Comparison of ENCODE assay signal across 18 cellular contexts in the genomic region with DNA sequence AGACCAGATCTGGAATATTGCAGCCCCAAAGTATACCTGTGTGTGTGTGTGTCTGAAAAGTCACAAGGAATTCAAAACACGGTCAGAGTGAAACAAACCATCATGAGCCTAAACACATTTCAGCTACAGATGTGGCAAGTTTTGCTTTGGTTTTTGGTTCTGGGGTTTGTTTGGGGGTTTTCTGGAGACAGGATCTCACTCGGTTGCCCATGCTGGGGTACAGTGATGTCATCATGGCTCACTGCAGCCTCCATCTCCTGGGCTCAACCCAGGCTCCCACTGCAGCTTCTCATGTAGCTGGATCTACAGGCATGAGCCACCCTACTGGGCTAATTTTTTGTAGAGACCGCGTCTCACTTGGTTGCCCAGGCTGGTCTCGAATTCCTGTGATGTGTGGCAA.
"Had no signal": no experiment of that assay in that cellular context is flagged by ENCODE, and none has a peak within 500 bp of the region (broad histone marks: within the 10 kb centered on the region; RNA-seq: fewer than 3 reads in every experiment).

No MANE protein-coding gene starts in this region.

- H3K36me3 Mint-ChIP-seq: activated naive CD4-positive, alpha-beta T cell treated with anti-CD3 and anti-CD28 coated beads, Interleukin-2, amount 10 ng/mL, durations not matched to agents 7 days and 5 days; naive B cell; WTC11 had no signal

- DNase-seq: activated CD4-positive, alpha-beta T cell treated with anti-CD3 and anti-CD28 coated beads, Interleukin-2, amount 10 ng/mL, durations not matched to agents 7 days and 5 days; activated naive CD4-positive, alpha-beta T cell treated with anti-CD3 and anti-CD28 coated beads, Interleukin-2, amount 10 ng/mL, durations not matched to agents 7 days and 5 days; left lung; naive B cell; posterior cingulate gyrus; retina; stimulated activated CD4-positive, alpha-beta T cell treated with anti-CD3 and anti-CD28 coated beads, Interleukin-12 subunit alpha, Interleukin-12 subunit beta, amount 100 ng/mL, for 4 hours; stimulated activated CD4-positive, alpha-beta T cell treated with anti-CD3 and anti-CD28 coated beads, Interleukin-2, amount 100 ng/mL, for 48 hours; stimulated activated naive CD4-positive, alpha-beta T cell; transverse colon had no signal

- ATAC-seq: esophagus mucosa, left lung, WTC11 had no signal

- H3K4me1 ChIP-seq: left lung, vagina had no signal

- H3K4me1 Mint-ChIP-seq: activated naive CD4-positive, alpha-beta T cell treated with anti-CD3 and anti-CD28 coated beads, Interleukin-2, amount 10 ng/mL, durations not matched to agents 7 days and 5 days; naive B cell; WTC11 had no signal

- H3K9me3 ChIP-seq: left lung, transverse colon, vagina had no signal

- H3K27ac Mint-ChIP-seq: activated CD4-positive, alpha-beta T cell treated with anti-CD3 and anti-CD28 coated beads, Interleukin-2, amount 10 ng/mL, durations not matched to agents 7 days and 5 days; activated naive CD4-positive, alpha-beta T cell treated with anti-CD3 and anti-CD28 coated beads, Interleukin-2, amount 10 ng/mL, durations not matched to agents 7 days and 5 days; activated T-helper 1 cell treated with anti-CD3 and anti-CD28 coated beads, Interleukin-12 subunit alpha, Interleukin-12 subunit beta, Interleukin-2, Interleukin-4 antibody, amounts not matched to agents 30 ng/mL and 10 ng/mL and 1 ng/mL, durations not matched to agents 14 hours and 24 hours and 36 hours; WTC11 had no signal

- H3K27ac ChIP-seq: cardiac muscle cell, left lung, transverse colon, vagina had no signal

- H3K4me3 Mint-ChIP-seq: activated CD4-positive, alpha-beta T cell treated with anti-CD3 and anti-CD28 coated beads, Interleukin-2, amount 10 ng/mL, durations not matched to agents 7 days and 5 days; activated naive CD4-positive, alpha-beta T cell treated with anti-CD3 and anti-CD28 coated beads, Interleukin-2, amount 10 ng/mL, durations not matched to agents 7 days and 5 days; activated T-helper 1 cell treated with anti-CD3 and anti-CD28 coated beads, Interleukin-12 subunit alpha, Interleukin-12 subunit beta, Interleukin-2, Interleukin-4 antibody, amounts not matched to agents 30 ng/mL and 10 ng/mL and 1 ng/mL, durations not matched to agents 14 hours and 24 hours and 36 hours; naive B cell; WTC11 had no signal

- H3K9me3 Mint-ChIP-seq: activated CD4-positive, alpha-beta T cell treated with anti-CD3 and anti-CD28 coated beads, Interleukin-2, amount 10 ng/mL, durations not matched to agents 7 days and 5 days; activated naive CD4-positive, alpha-beta T cell treated with anti-CD3 and anti-CD28 coated beads, Interleukin-2, amount 10 ng/mL, durations not matched to agents 7 days and 5 days; activated T-helper 1 cell treated with anti-CD3 and anti-CD28 coated beads, Interleukin-12 subunit alpha, Interleukin-12 subunit beta, Interleukin-2, Interleukin-4 antibody, amounts not matched to agents 30 ng/mL and 10 ng/mL and 1 ng/mL, durations not matched to agents 14 hours and 24 hours and 36 hours; naive B cell; WTC11 had no signal

- FAIRE-seq: endometrium, islet of Langerhans, TTC549 had no signal

- H3K36me3 ChIP-seq: cardiac muscle cell, left lung, transverse colon, vagina had no signal

- H3K4me3 ChIP-seq: cardiac muscle cell, left lung, transverse colon, vagina had no signal

- H3K27me3 ChIP-seq: cardiac muscle cell, vagina had no signal
